Comparison of ENCODE assay signal across 8 cellular contexts in genomic region chr2:240616860-240617666, GRCh38. TPM values are rescaled to one million over a fixed set of nuclear protein-coding genes. Genes with fewer than 3 reads are reported as not detected.
DNase-seq lines count a peak whose midpoint lies in the region; ATAC-seq and TF ChIP-seq lines count a peak whose summit lies in the region.
"Not testable (repeated sequence)": the region's sequence is repeated elsewhere in the genome, so short reads cannot be mapped to it uniquely, and the experiment has no call there.

No MANE protein-coding gene starts in this region.

- WGBS in transverse colon (ENCODE audit: low coverage in 1 of 2), 2 donors, result 85 to 100% methylated on average over 1 to 5 of the region's 5 CpGs

- intact Hi-C loops in Caco-2 (cut with micrococcal nuclease; ENCODE audit: unreplicated experiment); MCF 10A (cut with micrococcal nuclease); left colon (cut with DNase I, micrococcal nuclease); transverse colon (cut with DNase I; ENCODE audit: low total_unique reads): not testable (repeated sequence)

- not testable (repeated sequence) for H3K4me1 ChIP-seq in Caco-2, transverse colon

- CTCF ChIA-PET in Caco-2 (lab: Charles Lee), result interaction anchor here (0.8 to 1.5 kb wide), 5 partner anchors 12 to 223 kb away, joined by 3 to 12 read pairs (median 5); partner anchors contain the start of gene CAPN10
- CTCF ChIA-PET in MCF 10A (lab: Yijun Ruan, JAX), result not testable (repeated sequence)

- H3K27ac Mint-ChIP-seq in Caco-2 (ENCODE audit: unreplicated experiment); MCF 10A (ENCODE audit: low read depth, unreplicated experiment): not testable (repeated sequence)

- H3K4me3 ChIP-seq in Caco-2 (ENCODE audit: low read depth, low read length); H7 (ENCODE audit: insufficient read depth, low read depth, low read length); transverse colon: not testable (repeated sequence)

- not testable (repeated sequence) for TF ChIP-seq EP300 in transverse colon (IDR thresholded peaks at IDR 0.05; ENCODE audit: low read depth)

- H3K9me3 ChIP-seq in Caco-2, transverse colon: not testable (repeated sequence)

- not testable (repeated sequence) for H3K36me3 ChIP-seq in Caco-2 (ENCODE audit: control insufficient read depth, insufficient read depth, low read length); H7 (replicated peaks; ENCODE audit: control insufficient read depth, insufficient read depth, low read length)
- peaks cover 0 to 17% (median 2%) of the 10 kb centered on the region in 4 donors for H3K36me3 ChIP-seq in transverse colon

- H3K9me3 Mint-ChIP-seq in Caco-2 (ENCODE audit: unreplicated experiment); MCF 10A (ENCODE audit: unreplicated experiment): not testable (repeated sequence)

- H3K4me1 Mint-ChIP-seq in Caco-2 (ENCODE audit: low read depth, unreplicated experiment); MCF 10A (ENCODE audit: insufficient read depth, unreplicated experiment): not testable (repeated sequence)

- in situ Hi-C loops in transverse colon (cut with MboI; ENCODE audit: low pct_ligation_motif_present in 1 of 4, low pct_unique_long_range_greater_than_20kb in 1 of 4, low sequenced_read_pairs in 3 of 4), result not testable (repeated sequence)

- not testable (repeated sequence) for H3K27me3 ChIP-seq in Caco-2 (replicated peaks; ENCODE audit: control insufficient read depth, insufficient read depth, low read length); H7 (ENCODE audit: control insufficient read depth, insufficient read depth, low read length); transverse colon

- H3K27me3 Mint-ChIP-seq in Caco-2 (ENCODE audit: insufficient read depth, unreplicated experiment); MCF 10A (ENCODE audit: insufficient read depth, unreplicated experiment): not testable (repeated sequence)

- peak; percentile 65 for ATAC-seq in left colon

- not testable (repeated sequence) for BruUV-seq in Caco-2 (replicated peaks; lab: Mats Ljungman, UMichigan); MCF 10A (replicated peaks; lab: Mats Ljungman, UMichigan)

- POLR2A ChIA-PET in Caco-2 (lab: Charles Lee), result interaction anchor here (0.8 kb wide), 1 partner anchor 12 kb away, joined by 3 read pairs; no protein-coding TSS in a partner anchor
- POLR2A ChIA-PET in MCF 10A (lab: Yijun Ruan, JAX), result not testable (repeated sequence)

- TF ChIP-seq CTCF in Caco-2 (IDR thresholded peaks at IDR 0.05; ENCODE audit: insufficient read depth in 1 of 2, low read depth in 1 of 2, low read length in 1 of 2, severe bottlenecking in 1 of 2, unreplicated experiment in 1 of 2) (peak; percentile 34 to 37), MCF 10A (IDR thresholded peaks at IDR 0.05; ENCODE audit: unreplicated experiment) (peak; percentile 6)
- not testable (repeated sequence) for TF ChIP-seq CTCF in transverse colon (IDR thresholded peaks at IDR 0.05)

- DNase-seq in Caco-2 (peak; percentile 55 to 70), H7 (peak; percentile 15), MV-4-11 (lab: John Stamatoyannopoulos, UW) (peak; percentile 3), RPMI8226 (peak; percentile 13), left colon (peak; percentile 4 to 14), transverse colon (peak; percentile 8)
- DNase-seq in activated T-cell treated with anti-CD3 and anti-CD28 coated beads, Interleukin-2, amount 50 U/mL, for 1 hour, result peak; percentile 17
- DNase-seq in MCF 10A (ENCODE audit: unreplicated experiment), result not testable (repeated sequence)

- H3K4me3 Mint-ChIP-seq in Caco-2 (ENCODE audit: unreplicated experiment); MCF 10A (ENCODE audit: unreplicated experiment): not testable (repeated sequence)

- H3K36me3 Mint-ChIP-seq in Caco-2 (ENCODE audit: insufficient read depth, unreplicated experiment); MCF 10A (ENCODE audit: insufficient read depth, unreplicated experiment): not testable (repeated sequence)

- H3K27ac ChIP-seq in transverse colon, result not testable (repeated sequence)

- TF ChIP-seq POLR2A in transverse colon (IDR thresholded peaks at IDR 0.05), result not testable (repeated sequence)

RNA-seq across cellular contexts. Expression of gene GPR35, which starts 8.2 kb away (rescaled TPM):
- total RNA-seq in Caco-2 (2022), result 21.3 and 21.5 TPM in 2 replicates
- 0.07 TPM in 1 of 2 replicates, not detected in the other for total RNA-seq in H7 (2014; rRNA removed; shearing (Covaris generic))
- 0.42 and 0.81 TPM in 2 replicates for total RNA-seq in MCF 10A (2022)
- 10 to 100 TPM; 67.5 to 84.3 TPM for total RNA-seq in left colon
- total RNA-seq in transverse colon, result 100 to 1,000 TPM in 3 of 4 donors, 10 to 100 TPM in 1; 91.1 to 244 (median 136) TPM

RNA-seq across cellular contexts. Expression of gene CAPN10, which starts 30.5 kb away (rescaled TPM):
- total RNA-seq in Caco-2 (2022), result 27.8 and 30.9 TPM in 2 replicates
- 66.5 and 69.0 TPM in 2 replicates for total RNA-seq in H7 (2014; rRNA removed; shearing (Covaris generic))
- total RNA-seq in MCF 10A (2022), result 27.6 and 35.2 TPM in 2 replicates
- 10 to 100 TPM; 33.6 to 36.1 TPM for total RNA-seq in left colon
- total RNA-seq in transverse colon, result 100 to 1,000 TPM in 1 of 4 donors, 10 to 100 TPM in 3; 41.9 to 118 (median 48.7) TPM

RNA-seq across cellular contexts. Expression of gene RNPEPL1, which starts 48.8 kb away (rescaled TPM):
- total RNA-seq in Caco-2 (2022) (22.6 and 25.6 TPM in 2 replicates), MCF 10A (2022) (31.5 and 33.7 TPM in 2 replicates), left colon (100 to 1,000 TPM in 1 of 2 donors, 10 to 100 TPM in 1; 91.4 to 107 TPM), transverse colon (100 to 1,000 TPM; 118 to 208 (median 151) TPM)
- total RNA-seq in H7 (2014; rRNA removed; shearing (Covaris generic)), result 10.3 and 15.2 TPM in 2 replicates

RNA-seq across cellular contexts. Expression of gene DUSP28, which starts 56.9 kb away (rescaled TPM):
- total RNA-seq in Caco-2 (2022) (2.2 and 2.3 TPM in 2 replicates), MCF 10A (2022) (3.8 and 5.2 TPM in 2 replicates), left colon (1 to 10 TPM; 4.1 to 6.0 TPM), transverse colon (10 to 100 TPM in 1 of 4 donors, 1 to 10 TPM in 3; 3.4 to 10.8 (median 6.2) TPM)
- 2.4 and 2.5 TPM in 2 replicates for total RNA-seq in H7 (2014; rRNA removed; shearing (Covaris generic))

RNA-seq across cellular contexts. Expression of gene ANKMY1, which starts 59.3 kb away (rescaled TPM):
- total RNA-seq in Caco-2 (2022) (12.2 and 16.6 TPM in 2 replicates), MCF 10A (2022) (19.5 and 22.2 TPM in 2 replicates), left colon (10 to 100 TPM; 18.5 to 19.9 TPM), transverse colon (10 to 100 TPM; 15.1 to 64.0 (median 27.5) TPM)
- 3.6 and 8.9 TPM in 2 replicates for total RNA-seq in H7 (2014; rRNA removed; shearing (Covaris generic))

Comparison
In these comparisons a context has a peak if more than half of its experiments do, and no peak if none do; other contexts are left out.
1. RNA of gene GPR35, which starts 8.2 kb away (total RNA-seq): 91.1 to 244 TPM in transverse colon, 67.5 to 84.3 TPM in left colon and 21.3 to 21.5 TPM in Caco-2; 0.42 to 0.81 TPM in MCF 10A and 0.07 TPM in H7; every median in the first group is over 10 times any median in the second.